15 cellular contexts compared by ENCODE assay signal in genomic region chr17:52027620-52028019, GRCh38.
DNase-seq lines count a peak whose midpoint lies in the region; ATAC-seq and TF ChIP-seq lines count a peak whose summit lies in the region.
"Had no signal": no experiment of that assay in that cellular context is flagged by ENCODE, and none has a peak within 500 bp of the region (broad histone marks: within the 10 kb centered on the region; RNA-seq: fewer than 3 reads in every experiment).

No MANE protein-coding gene starts in this region.

- H3K4me3 Mint-ChIP-seq in HFFc6, result no peak overlapping the region
- H3K4me3 Mint-ChIP-seq: activated T-helper 17 cell treated with anti-CD3 and anti-CD28 coated beads, Interleukin-2, amount 50 U/mL, for 72 hours; brain; T-helper 17 cell had no signal

- H3K27me3 Mint-ChIP-seq in HFFc6 (ENCODE audit: insufficient read depth), result no peaks in the 10 kb centered on the region

- TF ChIP-seq CTCF in HFFc6 (IDR thresholded peaks at IDR 0.05) (no peak), astrocyte of the cerebellum (IDR thresholded peaks at IDR 0.05; ENCODE audit: low read depth, low read length, missing control alignments) (no peak), kidney epithelial cell (IDR thresholded peaks at IDR 0.05; ENCODE audit: insufficient read depth, low read length, poor library complexity, severe bottlenecking) (no peak), GM13976 (IDR thresholded peaks at IDR 0.05; ENCODE audit: borderline replicate concordance, control extremely low read depth, extremely low read depth, insufficient read depth, missing control alignments) (no peak)

- no peak for ATAC-seq in left colon
- ATAC-seq: activated T-helper 17 cell treated with anti-CD3 and anti-CD28 coated beads, Interleukin-2, amount 50 U/mL, for 72 hours; T-helper 17 cell had no signal

- in situ Hi-C loops in astrocyte of the cerebellum (cut with HindIII; ENCODE audit: low sequenced_read_pairs) (no loop called here), GM13976 (cut with MboI; ENCODE audit: low sequenced_read_pairs, unreplicated experiment) (no loop called here)

- no peak overlapping the region for H3K27ac Mint-ChIP-seq in HFFc6
- H3K27ac Mint-ChIP-seq: activated T-helper 17 cell treated with anti-CD3 and anti-CD28 coated beads, Interleukin-2, amount 50 U/mL, for 72 hours; brain; T-helper 17 cell had no signal

- H3K9me3 Mint-ChIP-seq in HFFc6, result peaks cover 14% of the 10 kb centered on the region
- H3K9me3 Mint-ChIP-seq: activated T-helper 17 cell treated with anti-CD3 and anti-CD28 coated beads, Interleukin-2, amount 50 U/mL, for 72 hours had no signal

- peak; percentile 63 for DNase-seq in A172 (ENCODE audit: low spot score)
- DNase-seq in HFFc6, result peak; percentile 32
- DNase-seq in astrocyte of the cerebellum (ENCODE audit: low read depth), result peak; percentile 20
- DNase-seq in kidney epithelial cell (ENCODE audit: low read depth), result peak; percentile 44
- DNase-seq in left colon, result no peak
- no peak for DNase-seq in GM13976 (ENCODE audit: low spot score)
- no peak for DNase-seq in SK-N-DZ (ENCODE audit: low spot score)
- DNase-seq in NOMO-1 treated with dmso at 0.1 percent for 144 hours (lab: John Stamatoyannopoulos, UW; ENCODE audit: unreplicated experiment), result no peak
- DNase-seq: GOT3; ovary; stimulated activated CD4-positive, alpha-beta T cell treated with anti-CD3 and anti-CD28 coated beads, Interleukin-15, amount 100 ng/mL, for 24 hours; T-helper 17 cell had no signal

- H3K4me3 ChIP-seq in astrocyte of the cerebellum (ENCODE audit: low read depth, low read length), result no peak overlapping the region
- no peak overlapping the region for H3K4me3 ChIP-seq in kidney epithelial cell (ENCODE audit: low read depth, low read length)
- H3K4me3 ChIP-seq: ovary, tibial nerve had no signal

- H3K36me3 Mint-ChIP-seq in HFFc6 (ENCODE audit: low read depth), result no peaks in the 10 kb centered on the region
- H3K36me3 Mint-ChIP-seq: brain had no signal

- H3K4me1 Mint-ChIP-seq in HFFc6 (ENCODE audit: low read depth), result peaks cover 9% of the 10 kb centered on the region; the same call in 1 of the 2 replicates
- H3K4me1 Mint-ChIP-seq: activated T-helper 17 cell treated with anti-CD3 and anti-CD28 coated beads, Interleukin-2, amount 50 U/mL, for 72 hours; T-helper 17 cell had no signal

- H3K27me3 ChIP-seq in kidney epithelial cell (ENCODE audit: control insufficient read depth, insufficient read depth, low read length), result no peaks in the 10 kb centered on the region
- H3K27me3 ChIP-seq: ovary, tibial nerve had no signal

- H3K36me3 ChIP-seq in kidney epithelial cell (ENCODE audit: control insufficient read depth, insufficient read depth, low read length), result no peaks in the 10 kb centered on the region
- H3K36me3 ChIP-seq: ovary, tibial nerve had no signal

- intact Hi-C loops in left colon (cut with DNase I, micrococcal nuclease), result no loop called here

Comparison
In these comparisons a context has a peak if more than half of its experiments do, and no peak if none do; other contexts are left out.
1. DNase-seq: peak in A172 (single experiment), HFFc6 (single experiment), astrocyte of the cerebellum (single experiment) and kidney epithelial cell (single experiment); none in left colon (0 of 2), GM13976 (single experiment), SK-N-DZ (single experiment) and NOMO-1 treated with dmso at 0.1 percent for 144 hours (single experiment).